Comparison of ENCODE assay signal across 8 cellular contexts in genomic region chr2:39124000-39124769, GRCh38. TPM values are rescaled to one million over a fixed set of nuclear protein-coding genes. Genes with fewer than 3 reads are reported as not detected.
DNase-seq lines count a peak whose midpoint lies in the region; ATAC-seq and TF ChIP-seq lines count a peak whose summit lies in the region.

No MANE protein-coding gene starts in this region.

- no TSS peak for BruUV-seq in PC-3 (replicated peaks; lab: Mats Ljungman, UMichigan)

- no peaks in the 10 kb centered on the region for H3F3A ChIP-seq in PC-3 (ENCODE audit: low read length, unreplicated experiment)

- no peaks in the 10 kb centered on the region for H3K9me3 ChIP-seq in DND-41 (ENCODE audit: insufficient read depth, low read length, severe bottlenecking)
- H3K9me3 ChIP-seq in PC-3 (ENCODE audit: low read length): no peaks in the 10 kb centered on the region
- H3K9me3 ChIP-seq in muscle layer of duodenum (ENCODE audit: control insufficient read depth in 1 of 2, low read length in 2 of 2): no peaks in the 10 kb centered on the region

- H3K27ac ChIP-seq in DND-41 (ENCODE audit: low read length) (peak overlapping the region; percentile 96), PC-3 (ENCODE audit: low read length) (peak overlapping the region; percentile 58), muscle layer of duodenum (ENCODE audit: low read length) (peak overlapping the region; percentile 94)

- DNase-seq in DND-41: peak; percentile 99
- DNase-seq in KBM-7: peak; percentile 96
- DNase-seq in PC-3: peak; percentile 98
- peak; percentile 94 for DNase-seq in activated T-cell treated with anti-CD3 and anti-CD28 coated beads, Interleukin-2, amount 50 U/mL, for 4 hours
- peak; percentile 91 for DNase-seq in stimulated activated CD8-positive, alpha-beta memory T cell treated with anti-CD3 and anti-CD28 coated beads, Interleukin-7, amount 100 ng/mL, for 24 hours (ENCODE audit: low read depth)

- CTCF ChIA-PET in PC-3 (lab: Charles Lee): interaction anchor here (0.6 to 1.5 kb wide), 4 partner anchors 74 to 382 kb away, joined by 3 to 13 read pairs (median 8); no protein-coding TSS in a partner anchor

- peaks cover 3% of the 10 kb centered on the region for H3K36me3 Mint-ChIP-seq in activated T-cell treated with anti-CD3 and anti-CD28 coated beads, Interleukin-2, amount 50 U/mL, for 4 hours (ENCODE audit: insufficient read depth)

- H2AFZ ChIP-seq in DND-41 (ENCODE audit: low read depth, low read length): peak overlapping the region; percentile 96
- peak overlapping the region; percentile 88 for H2AFZ ChIP-seq in PC-3 (ENCODE audit: low read length)

- H3K4me1 ChIP-seq in DND-41 (ENCODE audit: insufficient read depth, low read length) (peaks cover 58% of the 10 kb centered on the region), PC-3 (ENCODE audit: insufficient read depth, low read length) (peaks cover 26% of the 10 kb centered on the region), muscle layer of duodenum (ENCODE audit: control insufficient read depth in 1 of 2, insufficient read depth in 2 of 2, low read length in 2 of 2) (peaks cover 10 to 30% of the 10 kb centered on the region in 2 donors)

- H3K9me2 ChIP-seq in PC-3 (replicated peaks; ENCODE audit: low read length): no peaks in the 10 kb centered on the region

- peak; percentile 76 for ATAC-seq in DND-41 (ENCODE audit: insufficient read depth, low read depth)
- ATAC-seq in GM21723 (IDR thresholded peaks at IDR 0.05; ENCODE audit: unreplicated experiment): peak; percentile 61
- ATAC-seq in PC-3: peak; percentile 73
- peak; percentile 67 for ATAC-seq in activated T-cell treated with anti-CD3 and anti-CD28 coated beads, Interleukin-2, amount 50 U/mL, for 4 hours
- peak; percentile 92 for ATAC-seq in esophagus mucosa

- no peaks in the 10 kb centered on the region for H3K27me3 Mint-ChIP-seq in activated T-cell treated with anti-CD3 and anti-CD28 coated beads, Interleukin-2, amount 50 U/mL, for 4 hours (ENCODE audit: low read depth)

- H3K9me3 Mint-ChIP-seq in activated T-cell treated with anti-CD3 and anti-CD28 coated beads, Interleukin-2, amount 50 U/mL, for 4 hours: peaks cover under 1% of the 10 kb centered on the region

- POLR2A ChIA-PET in PC-3 (lab: Charles Lee; ENCODE audit: unreplicated experiment): interaction anchor here (0.5 to 1.0 kb wide), 3 partner anchors 53 to 373 kb away, joined by 3 to 11 read pairs (median 6); partner anchors contain the start of gene SRSF7

- H4K20me1 ChIP-seq in DND-41 (ENCODE audit: insufficient read depth, low read length) (peaks cover 9% of the 10 kb centered on the region), PC-3 (ENCODE audit: low read length) (0 out of 2 replicates have a peak, but pooled peaks cover 4% of the 10 kb centered on the region)

- peaks cover 41% of the 10 kb centered on the region for H3K79me2 ChIP-seq in DND-41 (ENCODE audit: insufficient read depth, low read length)
- H3K79me2 ChIP-seq in PC-3 (ENCODE audit: low read length): peaks cover 11% of the 10 kb centered on the region

- in situ Hi-C loops in KBM-7 (cut with MboI; ENCODE audit: low pct_unique_long_range_greater_than_20kb, low sequenced_read_pairs): no loop called here

- H3K4me3 ChIP-seq in DND-41 (ENCODE audit: low read depth in 1 of 2, low read length in 2 of 2) (peak overlapping the region; percentile 46 to 78), PC-3 (ENCODE audit: low read length) (peak overlapping the region; percentile 73), muscle layer of duodenum (ENCODE audit: low read depth in 1 of 2, low read length in 2 of 2) (peak overlapping the region; percentile 67 to 99)

- TF ChIP-seq CTCF in DND-41 (IDR thresholded peaks at IDR 0.05; ENCODE audit: borderline replicate concordance, extremely low read depth, low read length, poor library complexity, severe bottlenecking) (peak; percentile 67), PC-3 (conservative IDR thresholded peaks at IDR 0.05; ENCODE audit: low read depth, low read length) (peak; percentile 61)

- peaks cover 51% of the 10 kb centered on the region for H3K4me1 Mint-ChIP-seq in activated T-cell treated with anti-CD3 and anti-CD28 coated beads, Interleukin-2, amount 50 U/mL, for 4 hours (ENCODE audit: low read depth)

- no peaks in the 10 kb centered on the region for H3K27me3 ChIP-seq in DND-41 (ENCODE audit: insufficient read depth, low read length, poor library complexity)
- no peaks in the 10 kb centered on the region for H3K27me3 ChIP-seq in PC-3 (ENCODE audit: low read length)
- no peaks in the 10 kb centered on the region for H3K27me3 ChIP-seq in muscle layer of duodenum (ENCODE audit: low read depth, low read length)

- H3K4me3 Mint-ChIP-seq in activated T-cell treated with anti-CD3 and anti-CD28 coated beads, Interleukin-2, amount 50 U/mL, for 4 hours: peak overlapping the region; percentile 89

- H3K9ac ChIP-seq in DND-41 (ENCODE audit: low read depth, low read length) (peak overlapping the region; percentile 75), PC-3 (ENCODE audit: low read length) (peak overlapping the region; percentile 83)

- no peaks in the 10 kb centered on the region; the same call in 1 of the 2 replicates for H3K36me3 ChIP-seq in DND-41 (ENCODE audit: insufficient read depth, low read length)
- H3K36me3 ChIP-seq in PC-3 (ENCODE audit: low read depth, low read length): no peaks in the 10 kb centered on the region
- peaks cover 0 to 10% of the 10 kb centered on the region in 2 donors for H3K36me3 ChIP-seq in muscle layer of duodenum (ENCODE audit: control insufficient read depth in 1 of 2, insufficient read depth in 2 of 2, low read length in 2 of 2)

- intact Hi-C loops in PC-3 (cut with micrococcal nuclease): no loop called here

- H3K4me2 ChIP-seq in DND-41 (ENCODE audit: insufficient read depth, low read length): peak overlapping the region; percentile 84
- H3K4me2 ChIP-seq in PC-3 (ENCODE audit: low read length): peak overlapping the region; percentile 94

RNA-seq across cellular contexts. Expression of gene SOS1, which starts 3.3 kb away (rescaled TPM):
- total RNA-seq in PC-3 (2014; rRNA removed) (9.7 and 10.5 TPM in 2 replicates), esophagus mucosa (19.6 TPM)
- 10 to 100 TPM; 21.0 to 31.5 (median 24.7) TPM for total RNA-seq in activated T-cell treated with anti-CD3 and anti-CD28 coated beads, Interleukin-2, amount 50 U/mL, for 4 hours

Comparison
In these comparisons a context has a peak if more than half of its experiments do, and no peak if none do; other contexts are left out.
1. Peak in every context shown above with its lines: DNase-seq, ATAC-seq, H3K4me3 ChIP-seq and H3K27ac ChIP-seq.